In the genomic region with DNA sequence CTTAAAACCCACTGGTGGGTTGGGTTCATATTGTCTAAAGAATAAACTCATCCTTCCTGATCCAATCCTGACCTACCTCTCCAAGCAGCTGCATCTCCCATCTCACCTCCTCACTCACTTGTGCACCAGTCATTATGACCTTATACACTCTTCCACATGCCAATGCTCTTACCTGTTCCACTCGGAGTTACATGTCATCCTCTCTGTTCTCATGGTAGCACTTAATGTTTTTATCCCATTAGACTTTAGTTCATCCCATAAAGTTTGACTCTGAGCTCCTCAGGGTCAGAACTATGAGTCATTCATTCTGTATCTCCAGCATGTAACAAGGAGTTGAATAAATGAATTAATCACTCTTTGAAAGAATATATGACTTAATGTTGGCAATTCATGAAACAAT, we compare ENCODE assay signal across 15 cellular contexts.
DNase-seq lines count a peak whose midpoint lies in the region; ATAC-seq and TF ChIP-seq lines count a peak whose summit lies in the region.
"Had no signal": no experiment of that assay in that cellular context is flagged by ENCODE, and none has a peak within 500 bp of the region (broad histone marks: within the 10 kb centered on the region; RNA-seq: fewer than 3 reads in every experiment).

No MANE protein-coding gene starts in this region.

- CTCF ChIA-PET in BJ (lab: Yijun Ruan, JAX) (interaction anchor here (1.0 kb wide), 1 partner anchor 11 kb away, joined by 3 read pairs; no protein-coding TSS in a partner anchor), IMR-90 (lab: Yijun Ruan, JAX) (interaction anchor here (0.6 kb wide), 1 partner anchor 8 kb away, joined by 5 read pairs; no protein-coding TSS in a partner anchor)

- no peaks in the 10 kb centered on the region for H3K27me3 ChIP-seq in BJ (ENCODE audit: control insufficient read depth, insufficient read depth, low read length)
- H3K27me3 ChIP-seq in IMR-90 (ENCODE audit: control insufficient read depth, insufficient read depth, low read length): no peaks in the 10 kb centered on the region
- H3K27me3 ChIP-seq in ascending aorta: no peaks in the 10 kb centered on the region
- H3K27me3 ChIP-seq: upper lobe of left lung had no signal

- H3K36me3 ChIP-seq in BJ (ENCODE audit: control insufficient read depth, insufficient read depth, low read length) (no peaks in the 10 kb centered on the region), IMR-90 (ENCODE audit: control insufficient read depth, insufficient read depth, low read length) (no peaks in the 10 kb centered on the region; the same call in 1 of the 2 replicates), ascending aorta (no peaks in the 10 kb centered on the region)
- H3K36me3 ChIP-seq: upper lobe of left lung had no signal

- H3K79me1 ChIP-seq in IMR-90 (ENCODE audit: low read depth in 1 of 2, low read length in 2 of 2): peaks cover 10 to 24% of the 10 kb centered on the region in 2 experiments; a peak in 2 of 4 replicates

- peaks cover 3% of the 10 kb centered on the region; the same call in 1 of the 2 replicates for H4K20me1 ChIP-seq in IMR-90 (ENCODE audit: insufficient read depth, low read length)

- H4K8ac ChIP-seq in IMR-90 (ENCODE audit: low read depth in 2 of 2, low read length in 2 of 2): 0 out of 4 replicates have a peak overlapping the region, but pooled peaks of 1 of the 2 experiments have one; percentile 27

- H3K4me1 ChIP-seq in IMR-90 (ENCODE audit: control insufficient read depth, insufficient read depth, low read length) (peaks cover 11% of the 10 kb centered on the region), ascending aorta (peaks cover 0 to 2% of the 10 kb centered on the region in 2 donors)
- H3K4me1 ChIP-seq: upper lobe of left lung had no signal

- in situ Hi-C loops in IMR-90 (cut with MboI; ENCODE audit: low sequenced_read_pairs) (no loop called here), astrocyte of the spinal cord (cut with HindIII; ENCODE audit: low sequenced_read_pairs) (no loop called here)

- no peak for TF ChIP-seq CTCF in BJ (IDR thresholded peaks at IDR 0.05; ENCODE audit: insufficient read depth, low read depth, low read length)
- no peak for TF ChIP-seq CTCF in IMR-90 (conservative IDR thresholded peaks at IDR 0.05; ENCODE audit: low read depth, low read length)
- TF ChIP-seq CTCF in astrocyte of the spinal cord (IDR thresholded peaks at IDR 0.05; ENCODE audit: low read depth, low read length): no peak
- no peak for TF ChIP-seq CTCF in glutamatergic neuron (IDR thresholded peaks at IDR 0.05; ENCODE audit: partially characterized antibody, unreplicated experiment)
- no peak for TF ChIP-seq CTCF in ascending aorta (IDR thresholded peaks at IDR 0.05)

- H3K4me2 ChIP-seq in IMR-90 (ENCODE audit: low read depth, low read length): no peak overlapping the region

- H3K18ac ChIP-seq in IMR-90 (ENCODE audit: low read depth, low read length): peak overlapping the region; percentile 34; the same call in 1 of the 2 replicates

- no peak overlapping the region for H3K4me3 ChIP-seq in BJ (ENCODE audit: low read depth, low read length)
- no peak overlapping the region for H3K4me3 ChIP-seq in IMR-90 (ENCODE audit: insufficient read depth, low read depth, low read length)
- no peak overlapping the region for H3K4me3 ChIP-seq in astrocyte of the spinal cord (ENCODE audit: low read depth, low read length)
- H3K4me3 ChIP-seq in ascending aorta: no peak overlapping the region
- H3K4me3 ChIP-seq: upper lobe of left lung had no signal

- no peak for TF ChIP-seq RAD21 in IMR-90 (IDR thresholded peaks at IDR 0.05; ENCODE audit: low read length)

- H4K91ac ChIP-seq in IMR-90 (ENCODE audit: insufficient read depth, low read depth, low read length): no peak overlapping the region

- H4K5ac ChIP-seq in IMR-90 (ENCODE audit: low read depth, low read length): no peak overlapping the region

- 0 out of 2 replicates have a peak overlapping the region, but pooled peaks have one; percentile 7 for H3K23ac ChIP-seq in IMR-90 (ENCODE audit: low read depth, low read length)

- H2BK5ac ChIP-seq in IMR-90 (ENCODE audit: low read depth, low read length, poor library complexity, severe bottlenecking): peak overlapping the region; percentile 21

- H3K27ac ChIP-seq in IMR-90 (ENCODE audit: insufficient read depth, low read length) (no peak overlapping the region), ascending aorta (no peak overlapping the region)
- H3K27ac ChIP-seq: upper lobe of left lung had no signal

- peak overlapping the region; percentile 4 for H3K27ac Mint-ChIP-seq in glutamatergic neuron (ENCODE audit: unreplicated experiment)
- H3K27ac Mint-ChIP-seq: activated CD4-positive, alpha-beta memory T cell treated with anti-CD3 and anti-CD28 coated beads, Interleukin-2, amount 10 ng/mL, durations not matched to agents 7 days and 5 days had no signal

- H3K36me3 Mint-ChIP-seq in glutamatergic neuron (ENCODE audit: unreplicated experiment): peaks cover 4% of the 10 kb centered on the region

- no peaks in the 10 kb centered on the region for H3K9me3 ChIP-seq in IMR-90 (ENCODE audit: control insufficient read depth, insufficient read depth, low read length)
- no peaks in the 10 kb centered on the region for H3K9me3 ChIP-seq in ascending aorta
- H3K9me3 ChIP-seq: upper lobe of left lung had no signal

- H3K4me1 Mint-ChIP-seq in glutamatergic neuron (ENCODE audit: low read depth, unreplicated experiment): peaks cover 9% of the 10 kb centered on the region
- H3K4me1 Mint-ChIP-seq: activated CD4-positive, alpha-beta memory T cell treated with anti-CD3 and anti-CD28 coated beads, Interleukin-2, amount 10 ng/mL, durations not matched to agents 7 days and 5 days had no signal

- no peak overlapping the region for H3K4me3 Mint-ChIP-seq in glutamatergic neuron (ENCODE audit: unreplicated experiment)
- H3K4me3 Mint-ChIP-seq: activated CD4-positive, alpha-beta memory T cell treated with anti-CD3 and anti-CD28 coated beads, Interleukin-2, amount 10 ng/mL, durations not matched to agents 7 days and 5 days had no signal

- POLR2A ChIA-PET in BJ (lab: Charles Lee) (interaction anchor here (0.6 kb wide), 1 partner anchor 142 kb away, joined by 3 read pairs; no protein-coding TSS in a partner anchor), IMR-90 (lab: Charles Lee; ENCODE audit: unreplicated experiment) (interaction anchor here (0.6 kb wide), 1 partner anchor 265 kb away, joined by 3 read pairs; no protein-coding TSS in a partner anchor)

- 20% methylated on average over 1 of the region's 1 CpG; no CpG with 5 or more reads in 1 of the 2 experiments for WGBS in IMR-90 (ENCODE audit: extremely low coverage in 2 of 2, insufficient read length in 1 of 2), 2 experiments

- peaks cover 3% of the 10 kb centered on the region for H3K27me3 Mint-ChIP-seq in glutamatergic neuron (ENCODE audit: unreplicated experiment)
- H3K27me3 Mint-ChIP-seq: activated CD4-positive, alpha-beta memory T cell treated with anti-CD3 and anti-CD28 coated beads, Interleukin-2, amount 10 ng/mL, durations not matched to agents 7 days and 5 days had no signal

- peaks cover 11% of the 10 kb centered on the region for H3K9me1 ChIP-seq in IMR-90 (ENCODE audit: insufficient read depth, low read length)

- H2AK9ac ChIP-seq in IMR-90 (replicated peaks; ENCODE audit: low read depth, low read length, poor library complexity): no peak overlapping the region

- no peak for TF ChIP-seq POLR2A in IMR-90 (IDR thresholded peaks at IDR 0.05; ENCODE audit: low read depth, low read length)

- 0 out of 2 replicates have a peak overlapping the region, but pooled peaks have one; percentile 51 for H2BK120ac ChIP-seq in IMR-90 (ENCODE audit: low read depth, low read length)

- peak; percentile 35 for DNase-seq in BJ (ENCODE audit: low read depth)
- peak; percentile 74 for DNase-seq in IMR-90
- peak; percentile 50 for DNase-seq in astrocyte of the spinal cord (ENCODE audit: low read depth, low spot score)
- no peak for DNase-seq in glutamatergic neuron
- no peak for DNase-seq in ascending aorta (ENCODE audit: low spot score in 2 of 2)
- DNase-seq in SKM-1 treated with dmso at 0.1 percent for 144 hours (lab: John Stamatoyannopoulos, UW; ENCODE audit: unreplicated experiment): no peak
- no peak for DNase-seq in NCI-H1417 (lab: John Stamatoyannopoulos, UW)
- DNase-seq: activated CD4-positive, alpha-beta memory T cell treated with anti-CD3 and anti-CD28 coated beads, Interleukin-2, amount 10 ng/mL, durations not matched to agents 7 days and 5 days; amygdala; mesendoderm; NCI-H1092 treated with DMSO at 0.1 percent for 48 hours; NCI-H2227 treated with DMSO at 0.1 percent for 48 hours; stimulated activated CD4-positive, alpha-beta T cell treated with anti-CD3 and anti-CD28 coated beads, Interleukin-4, amount 100 ng/mL, for 24 hours; upper lobe of left lung had no signal

- intact Hi-C loops in IMR-90 (cut with micrococcal nuclease) (no loop called here), ascending aorta (cut with DNase I) (no loop called here)

- dilution Hi-C loops in IMR-90 (cut with HindIII; ENCODE audit: low sequenced_read_pairs, unreplicated experiment): no loop called here

- no peak overlapping the region for H2AFZ ChIP-seq in IMR-90 (replicated peaks; ENCODE audit: low read length, poor library complexity)

- H2BK15ac ChIP-seq in IMR-90 (ENCODE audit: low read depth, low read length): peak overlapping the region; percentile 4; the same call in 1 of the 3 replicates

- H3K9ac ChIP-seq in IMR-90 (ENCODE audit: low read depth, low read length): no peak overlapping the region

- no peak overlapping the region for H3K56ac ChIP-seq in IMR-90 (ENCODE audit: extremely low read depth, insufficient read depth, low read length)

- H2BK20ac ChIP-seq in IMR-90 (ENCODE audit: low read depth, low read length): 0 out of 2 replicates have a peak overlapping the region, but pooled peaks have one; percentile 20

- peaks cover 2% of the 10 kb centered on the region for H3K9me3 Mint-ChIP-seq in glutamatergic neuron (ENCODE audit: unreplicated experiment)

- 0 out of 2 replicates have a peak overlapping the region, but pooled peaks have one; percentile 60 for H3K4ac ChIP-seq in IMR-90 (ENCODE audit: low read depth, low read length)

- H2AK5ac ChIP-seq in IMR-90 (ENCODE audit: low read depth, low read length): peak overlapping the region; percentile 56; the same call in 1 of the 2 replicates

- ATAC-seq in IMR-90 (ENCODE audit: low read depth): peak; percentile 69
- ATAC-seq in GM19324 (IDR thresholded peaks at IDR 0.05; ENCODE audit: low FRiP score, unreplicated experiment): no peak

- BruUV-seq in IMR-90 (replicated peaks; lab: Mats Ljungman, UMichigan): no TSS peak

- H3K14ac ChIP-seq in IMR-90 (replicated peaks; ENCODE audit: low read depth, low read length): peak overlapping the region; percentile 68

TF ChIP-seq in IMR-90, 13 proteins besides CTCF, POLR2A, EP300 and RAD21:
- peak; percentile 52; the same call in 1 of the 2 replicates for TF ChIP-seq FOS (IDR thresholded peaks at IDR 0.05; ENCODE audit: low read depth, low read length)
- no peak for TF ChIP-seq SMC3 (IDR thresholded peaks at IDR 0.05; ENCODE audit: low read depth, low read length)

Comparison
In these comparisons a context has a peak if more than half of its experiments do, and no peak if none do; other contexts are left out.
1. DNase-seq: peak in BJ (single experiment), IMR-90 (single experiment) and astrocyte of the spinal cord (single experiment); none in glutamatergic neuron (single experiment), ascending aorta (0 of 2), SKM-1 treated with dmso at 0.1 percent for 144 hours (single experiment) and NCI-H1417 (0 of 3).